ENCODE assay signal across 9 cellular contexts in the genomic region with DNA sequence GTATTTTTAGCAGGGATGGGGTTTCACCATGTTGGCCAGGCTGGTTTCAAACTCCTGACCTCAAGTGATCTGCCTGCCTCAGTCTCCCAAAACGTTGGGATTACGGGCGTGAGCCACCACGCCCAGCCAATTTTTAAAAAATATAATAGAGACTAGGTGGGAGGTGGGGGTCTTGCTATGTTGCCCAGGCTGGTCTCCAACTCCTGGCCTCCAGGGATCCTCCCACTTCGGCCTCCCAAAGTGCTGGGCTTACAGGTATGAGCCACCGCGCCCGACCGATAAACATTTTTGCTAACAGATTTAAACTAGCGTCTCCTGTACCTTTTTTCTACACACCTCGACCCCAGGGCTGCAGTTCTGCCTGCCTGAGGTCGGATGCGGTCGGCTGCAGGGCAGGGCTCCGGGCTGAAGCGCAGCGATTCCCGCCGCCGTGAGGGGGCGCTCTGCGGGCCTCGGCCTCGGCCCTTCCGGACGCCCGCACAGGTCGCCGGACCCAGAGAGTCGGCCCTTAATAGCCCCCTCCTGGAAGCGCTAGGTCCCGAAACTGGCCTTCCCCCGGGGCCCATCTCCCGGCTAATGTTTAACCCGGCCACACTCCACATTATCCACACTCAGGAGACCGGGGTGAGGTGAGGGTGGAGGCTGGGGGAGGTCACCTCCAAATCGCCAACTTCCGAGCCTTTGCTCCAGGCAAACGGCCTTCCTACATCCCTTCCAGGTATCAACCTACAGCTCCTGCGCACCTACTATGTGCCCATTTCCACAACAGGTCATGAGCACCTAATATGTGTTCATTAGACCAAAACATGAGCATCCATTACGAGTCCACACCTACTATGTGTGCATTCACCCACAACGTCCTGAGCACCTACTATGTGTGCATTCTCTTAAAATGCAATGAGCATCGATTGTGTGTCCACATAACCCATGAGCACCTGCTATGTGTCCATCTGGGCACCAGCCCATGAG. TPM values are rescaled to one million over a fixed set of nuclear protein-coding genes. Genes with fewer than 3 reads are reported as not detected.
A peak's percentile ranks its signal among the peaks of the same experiment; 100 is the strongest.
DNase-seq lines count a peak whose midpoint lies in the region; ATAC-seq, FAIRE-seq and TF ChIP-seq lines count a peak whose summit lies in the region.
"Had no signal": no experiment of that assay in that cellular context is flagged by ENCODE, and none has a peak within 500 bp of the region (broad histone marks: within the 10 kb centered on the region; RNA-seq: fewer than 3 reads in every experiment).

No MANE protein-coding gene starts in this region.

- DNase-seq in GM12891 (ENCODE audit: insufficient read length, low spot score) (no peak), NCI-H526 (lab: John Stamatoyannopoulos, UW) (peak; percentile 36 to 81), dermis blood vessel endothelial cell (peak; percentile 75), DMS79 treated with DMSO at 0.1 percent for 48 hours (lab: John Stamatoyannopoulos, UW) (no peak)

- H3K4me3 Mint-ChIP-seq in nephron: peak overlapping the region; percentile 93 to 99 (median 99)

- peaks cover 21% of the 10 kb centered on the region for H3K4me1 Mint-ChIP-seq in nephron

- TF ChIP-seq CTCF in 22Rv1 (IDR thresholded peaks at IDR 0.05) (peak; percentile 92), nephron (IDR thresholded peaks at IDR 0.05; ENCODE audit: unreplicated experiment in 3 of 3) (peak; percentile 66 to 82 (median 71))

- H3K27me3 Mint-ChIP-seq in nephron (ENCODE audit: low read depth): peaks cover 8% of the 10 kb centered on the region

- ATAC-seq in HG03280 (IDR thresholded peaks at IDR 0.05; ENCODE audit: unreplicated experiment): no peak
- ATAC-seq in GM18873 (IDR thresholded peaks at IDR 0.05; ENCODE audit: low FRiP score, unreplicated experiment): no peak

- FAIRE-seq in GM12891 (lab: Jason Lieb, UNC): peak; percentile 33
- FAIRE-seq: endometrium had no signal

- no peak for TF ChIP-seq POLR2A in GM12891 (IDR thresholded peaks at IDR 0.05; ENCODE audit: low read depth, low read length)

- peak overlapping the region; percentile 87 to 97 (median 97) for H3K27ac Mint-ChIP-seq in nephron

- no peak overlapping the region for H3K27ac ChIP-seq in 22Rv1

- H3K9me3 Mint-ChIP-seq in nephron: no peaks in the 10 kb centered on the region

- H3K36me3 Mint-ChIP-seq in nephron (ENCODE audit: low read depth): no peaks in the 10 kb centered on the region

TF ChIP-seq in GM12891, 5 proteins besides CTCF, POLR2A, EP300 and RAD21:
- TF ChIP-seq PAX5 (IDR thresholded peaks at IDR 0.05; ENCODE audit: insufficient read depth, low read length, severe bottlenecking) (no peak), TAF1 (IDR thresholded peaks at IDR 0.05; ENCODE audit: low read depth, low read length) (no peak), POU2F2 (IDR thresholded peaks at IDR 0.05; ENCODE audit: low read depth, low read length) (no peak), SPI1 (IDR thresholded peaks at IDR 0.05; ENCODE audit: low read depth, low read length) (no peak), POLR2AphosphoS5 (IDR thresholded peaks at IDR 0.05; ENCODE audit: low read depth, low read length) (no peak)
TF ChIP-seq in GM12891: peak in this region for 0.

RNA-seq across cellular contexts. Expression of gene GLIS2, which starts 2.0 kb away (rescaled TPM):
- polyA plus RNA-seq in GM12891 (2012; ENCODE audit: low read depth, missing spikeins): 0.31 TPM
- 0.79 and 1.2 TPM in 2 replicates for total RNA-seq in dermis blood vessel endothelial cell

RNA-seq across cellular contexts. Expression of gene PAM16, which starts 37.3 kb away (rescaled TPM):
- polyA plus RNA-seq in GM12891 (2012; ENCODE audit: low read depth, missing spikeins): 42.2 TPM
- total RNA-seq in dermis blood vessel endothelial cell: 11.6 and 15.5 TPM in 2 replicates

RNA-seq across cellular contexts. Expression of gene TFAP4, which starts 41.0 kb away (rescaled TPM):
- 5.7 TPM for polyA plus RNA-seq in GM12891 (2012; ENCODE audit: low read depth, missing spikeins)
- total RNA-seq in dermis blood vessel endothelial cell: 4.1 and 7.3 TPM in 2 replicates

RNA-seq across cellular contexts. Expression of gene VASN, which starts 57.8 kb away (rescaled TPM):
- 0.15 TPM for polyA plus RNA-seq in GM12891 (2012; ENCODE audit: low read depth, missing spikeins)
- 1.9 and 2.2 TPM in 2 replicates for total RNA-seq in dermis blood vessel endothelial cell

Comparison
In these comparisons a context has a peak if more than half of its experiments do, and no peak if none do; other contexts are left out.
1. DNase-seq: peak in NCI-H526 (2 of 2) and dermis blood vessel endothelial cell (single experiment); none in GM12891 (single experiment) and DMS79 treated with DMSO at 0.1 percent for 48 hours (single experiment).